ENCODE assay signal across 2 cellular contexts in the genomic region with DNA sequence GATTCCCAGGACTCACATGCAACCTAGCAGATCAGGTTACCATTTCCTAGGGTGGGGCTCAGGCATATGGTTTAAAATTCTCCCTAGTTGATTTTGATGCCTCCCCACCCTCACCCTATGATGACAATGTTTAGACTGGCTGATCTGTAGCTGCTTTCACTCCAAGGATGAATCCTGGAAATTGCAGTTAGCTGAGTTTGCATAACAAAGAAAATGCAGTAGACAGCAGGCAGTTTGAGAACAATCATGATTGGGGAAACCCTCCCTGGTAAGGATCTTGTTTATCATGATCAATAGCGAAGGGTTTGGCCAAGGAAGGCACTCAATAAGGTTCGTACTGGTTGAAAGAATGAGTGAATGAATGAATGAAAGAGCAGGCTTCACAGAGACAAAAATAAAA.
TF ChIP-seq lines count a peak whose summit lies in the region.

No MANE protein-coding gene starts in this region.

TF ChIP-seq in GM23338, 12 proteins besides CTCF, POLR2A, EP300 and RAD21:
- TF ChIP-seq, protein P1, sequence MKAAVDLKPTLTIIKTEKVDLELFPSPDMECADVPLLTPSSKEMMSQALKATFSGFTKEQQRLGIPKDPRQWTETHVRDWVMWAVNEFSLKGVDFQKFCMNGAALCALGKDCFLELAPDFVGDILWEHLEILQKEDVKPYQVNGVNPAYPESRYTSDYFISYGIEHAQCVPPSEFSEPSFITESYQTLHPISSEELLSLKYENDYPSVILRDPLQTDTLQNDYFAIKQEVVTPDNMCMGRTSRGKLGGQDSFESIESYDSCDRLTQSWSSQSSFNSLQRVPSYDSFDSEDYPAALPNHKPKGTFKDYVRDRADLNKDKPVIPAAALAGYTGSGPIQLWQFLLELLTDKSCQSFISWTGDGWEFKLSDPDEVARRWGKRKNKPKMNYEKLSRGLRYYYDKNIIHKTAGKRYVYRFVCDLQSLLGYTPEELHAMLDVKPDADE (IDR thresholded peaks at IDR 0.05): no peak
- TF ChIP-seq ZNF114 (CRISPR knock-in tag; IDR thresholded peaks at IDR 0.05): no peak
- no peak for TF ChIP-seq ZNF331 (CRISPR knock-in tag; IDR thresholded peaks at IDR 0.05; ENCODE audit: low read depth)
- TF ChIP-seq EZH2 (IDR thresholded peaks at IDR 0.05; ENCODE audit: low read depth, unreplicated experiment): no peak
- no peak for TF ChIP-seq CREB1 (CRISPR knock-in tag; IDR thresholded peaks at IDR 0.05; ENCODE audit: low read depth)
- no peak for TF ChIP-seq REST (IDR thresholded peaks at IDR 0.05; ENCODE audit: unreplicated experiment)
- TF ChIP-seq JUNB (IDR thresholded peaks at IDR 0.05; ENCODE audit: unreplicated experiment): no peak
- TF ChIP-seq NANOG (IDR thresholded peaks at IDR 0.05; ENCODE audit: borderline replicate concordance): no peak
- TF ChIP-seq EZH2phosphoT487 (IDR thresholded peaks at IDR 0.05; ENCODE audit: unreplicated experiment): no peak

TF ChIP-seq in GM12878, 131 proteins besides CTCF, POLR2A, EP300 and RAD21:
- TF ChIP-seq SRF (IDR thresholded peaks at IDR 0.05; ENCODE audit: low read depth in 2 of 2, low read length in 2 of 2) (no peak), CBX3 (IDR thresholded peaks at IDR 0.05; ENCODE audit: borderline replicate concordance, low read depth) (no peak), KLF5 (IDR thresholded peaks at IDR 0.05; ENCODE audit: partially characterized antibody) (no peak), MXI1 (IDR thresholded peaks at IDR 0.05; ENCODE audit: low read depth, low read length) (no peak), STAT1 (conservative IDR thresholded peaks at IDR 0.05) (no peak)
